Comparison of ENCODE assay signal across 11 cellular contexts in the genomic region with DNA sequence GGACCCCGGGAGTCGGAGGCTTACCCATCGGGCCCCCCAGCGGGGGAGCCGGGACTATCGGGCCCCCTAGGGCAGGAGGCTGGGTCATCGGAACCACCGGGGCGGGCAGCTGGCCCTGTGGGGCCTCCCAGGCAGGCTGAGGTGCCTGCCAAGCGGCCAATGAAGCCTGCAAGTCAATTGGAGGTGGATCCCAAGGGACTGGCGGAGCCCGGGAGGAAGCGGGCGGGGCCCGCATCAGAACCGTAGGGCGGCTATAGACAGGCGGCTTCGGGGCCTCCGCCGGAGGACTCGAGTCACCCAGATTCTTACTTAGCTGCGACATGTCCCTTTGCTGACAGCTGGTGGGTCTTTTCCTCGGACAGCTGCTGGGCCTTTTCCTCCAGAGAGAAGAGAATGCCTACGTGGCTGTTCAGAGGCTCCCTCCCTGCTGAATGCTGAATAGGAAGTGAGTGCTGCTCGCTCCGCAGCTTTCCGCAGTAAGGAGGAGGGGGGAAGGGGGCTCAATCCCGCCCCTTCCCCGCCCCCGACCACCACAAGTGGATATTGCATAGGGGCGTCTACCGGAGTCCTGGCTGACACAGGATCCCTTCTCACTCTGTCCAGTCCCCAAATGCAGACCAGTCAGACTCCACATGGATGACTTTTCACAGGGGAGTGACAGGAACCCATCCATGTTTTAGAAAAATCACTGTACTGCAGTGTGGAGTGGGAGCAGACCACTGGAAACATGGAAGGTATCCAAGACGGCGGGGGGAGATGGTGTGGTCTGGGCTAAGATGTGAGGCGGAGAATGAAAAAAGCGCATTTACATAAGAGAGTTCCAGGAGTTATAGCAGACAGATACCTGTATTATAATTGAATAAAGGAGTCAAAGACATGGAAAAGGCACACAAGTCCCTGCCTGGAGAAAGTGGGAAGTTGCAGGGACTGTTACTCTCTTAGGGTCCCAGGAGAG. TPM values are rescaled to one million over a fixed set of nuclear protein-coding genes. Genes with fewer than 3 reads are reported as not detected.
A peak's percentile ranks its signal among the peaks of the same experiment; 100 is the strongest.
DNase-seq lines count a peak whose midpoint lies in the region; ATAC-seq, FAIRE-seq and TF ChIP-seq lines count a peak whose summit lies in the region.
"Had no signal": no experiment of that assay in that cellular context is flagged by ENCODE, and none has a peak within 500 bp of the region (broad histone marks: within the 10 kb centered on the region; RNA-seq: fewer than 3 reads in every experiment).

A gene (minus strand): TSS at position 447 of the 955 bp plus-strand sequence. CDS start 125 bp downstream, at position 322.

- H3K4me3 ChIP-seq in BJ (ENCODE audit: low read depth, low read length): peak within 1 kb of the TSS; percentile 33
- peak within 1 kb of the TSS in 3 of 4 donors; percentile 10 to 39 (median 24) for H3K4me3 ChIP-seq in pancreas

- intact Hi-C loops in pancreas (cut with DNase I): loop anchor here in 2 of 3 donors (5.0 to 10.0 kb wide), 3 partner anchors 220 to 1197 kb away; no protein-coding TSS in a partner anchor
- intact Hi-C loops in activated CD4-positive, alpha-beta memory T cell treated with anti-CD3 and anti-CD28 coated beads for 36 hours (cut with micrococcal nuclease): loop anchor here (2.0 kb wide), 1 partner anchor 231 kb away; no protein-coding TSS in a partner anchor

- H3K27me3 ChIP-seq in BJ (ENCODE audit: control insufficient read depth, insufficient read depth, low read length) (peaks cover 1% of the 10 kb centered on the region; the same call in 1 of the 2 replicates), pancreas (peaks cover 0 to 11% (median 0%) of the 10 kb centered on the region in 4 donors)

- H3K4me1 Mint-ChIP-seq in glutamatergic neuron (ENCODE audit: low read depth, unreplicated experiment): peaks cover 24% of the 10 kb centered on the region
- H3K4me1 Mint-ChIP-seq in activated CD4-positive, alpha-beta memory T cell treated with anti-CD3 and anti-CD28 coated beads for 36 hours (ENCODE audit: low read depth): no peaks in the 10 kb centered on the region
- H3K4me1 Mint-ChIP-seq: activated naive CD4-positive, alpha-beta T cell treated with anti-CD3 and anti-CD28 coated beads, Interleukin-2, amount 10 ng/mL, durations not matched to agents 7 days and 5 days had no signal

- DNase-seq in BJ (ENCODE audit: low read depth) (no peak), NCI-H524 (lab: John Stamatoyannopoulos, UW) (peak; percentile 59 to 85), glutamatergic neuron (peak; percentile 82), pancreas (peak in 2 of 6 donors; percentile 59 to 71), DMS53 treated with DMSO at 0.1 percent for 48 hours (lab: John Stamatoyannopoulos, UW; ENCODE audit: unreplicated experiment) (no peak)
- no peak for DNase-seq in activated CD4-positive, alpha-beta memory T cell treated with anti-CD3 and anti-CD28 coated beads for 36 hours
- DNase-seq: activated naive CD4-positive, alpha-beta T cell treated with anti-CD3 and anti-CD28 coated beads, Interleukin-2, amount 10 ng/mL, durations not matched to agents 7 days and 5 days; NCI-H1694; T1000 had no signal

- 39 to 40% methylated on average over 37 of the region's 37 CpGs for WGBS in pancreas, 2 donors

- ATAC-seq in pancreas: peak; percentile 61 to 74 (median 65)
- no peak for ATAC-seq in GM19035 (IDR thresholded peaks at IDR 0.05; ENCODE audit: unreplicated experiment)
- ATAC-seq in GM18868 (IDR thresholded peaks at IDR 0.05; ENCODE audit: unreplicated experiment): no peak

- TF ChIP-seq CTCF in BJ (IDR thresholded peaks at IDR 0.05; ENCODE audit: insufficient read depth, low read depth, low read length): no peak
- no peak for TF ChIP-seq CTCF in glutamatergic neuron (IDR thresholded peaks at IDR 0.05; ENCODE audit: partially characterized antibody, unreplicated experiment)
- TF ChIP-seq CTCF in pancreas (IDR thresholded peaks at IDR 0.05): no peak

- peak within 1 kb of the TSS; percentile 95 for H3K27ac Mint-ChIP-seq in glutamatergic neuron (ENCODE audit: unreplicated experiment)
- H3K27ac Mint-ChIP-seq in activated CD4-positive, alpha-beta memory T cell treated with anti-CD3 and anti-CD28 coated beads for 36 hours: no peak within 1 kb of the TSS
- H3K27ac Mint-ChIP-seq: activated naive CD4-positive, alpha-beta T cell treated with anti-CD3 and anti-CD28 coated beads, Interleukin-2, amount 10 ng/mL, durations not matched to agents 7 days and 5 days had no signal

- H3K27ac ChIP-seq in pancreas: no peak within 1 kb of the TSS

- no peak for FAIRE-seq in pancreas (lab: Jason Lieb, UNC)

- POLR2A ChIA-PET in BJ (lab: Charles Lee): no interaction called here
- POLR2A ChIA-PET in activated CD4-positive, alpha-beta memory T cell treated with anti-CD3 and anti-CD28 coated beads for 36 hours (lab: Charles Lee): no interaction called here

- H3K36me3 ChIP-seq in BJ (ENCODE audit: control insufficient read depth, insufficient read depth, low read length) (no peaks in the 10 kb centered on the region), pancreas (no peaks in the 10 kb centered on the region)

- no peaks in the 10 kb centered on the region for H3K4me1 ChIP-seq in pancreas

- CTCF ChIA-PET in BJ (lab: Yijun Ruan, JAX): no interaction called here
- CTCF ChIA-PET in activated CD4-positive, alpha-beta memory T cell treated with anti-CD3 and anti-CD28 coated beads for 36 hours (lab: Charles Lee): no interaction called here

- H3K36me3 Mint-ChIP-seq in glutamatergic neuron (ENCODE audit: unreplicated experiment): no peaks in the 10 kb centered on the region
- H3K36me3 Mint-ChIP-seq in activated CD4-positive, alpha-beta memory T cell treated with anti-CD3 and anti-CD28 coated beads for 36 hours: no peaks in the 10 kb centered on the region
- H3K36me3 Mint-ChIP-seq: activated naive CD4-positive, alpha-beta T cell treated with anti-CD3 and anti-CD28 coated beads, Interleukin-2, amount 10 ng/mL, durations not matched to agents 7 days and 5 days had no signal

- H3K9me3 ChIP-seq in pancreas: no peaks in the 10 kb centered on the region

- H3K27me3 Mint-ChIP-seq in glutamatergic neuron (ENCODE audit: unreplicated experiment): peaks cover 11% of the 10 kb centered on the region
- peaks cover 9% of the 10 kb centered on the region for H3K27me3 Mint-ChIP-seq in activated CD4-positive, alpha-beta memory T cell treated with anti-CD3 and anti-CD28 coated beads for 36 hours

- H3K4me3 Mint-ChIP-seq in glutamatergic neuron (ENCODE audit: unreplicated experiment): peak within 1 kb of the TSS; percentile 94
- H3K4me3 Mint-ChIP-seq in activated CD4-positive, alpha-beta memory T cell treated with anti-CD3 and anti-CD28 coated beads for 36 hours: no peak within 1 kb of the TSS
- H3K4me3 Mint-ChIP-seq: activated naive CD4-positive, alpha-beta T cell treated with anti-CD3 and anti-CD28 coated beads, Interleukin-2, amount 10 ng/mL, durations not matched to agents 7 days and 5 days had no signal

- H3K9me3 Mint-ChIP-seq in glutamatergic neuron (ENCODE audit: unreplicated experiment): peaks cover 10% of the 10 kb centered on the region
- H3K9me3 Mint-ChIP-seq in activated CD4-positive, alpha-beta memory T cell treated with anti-CD3 and anti-CD28 coated beads for 36 hours: no peaks in the 10 kb centered on the region
- H3K9me3 Mint-ChIP-seq: activated naive CD4-positive, alpha-beta T cell treated with anti-CD3 and anti-CD28 coated beads, Interleukin-2, amount 10 ng/mL, durations not matched to agents 7 days and 5 days had no signal

RNA-seq across cellular contexts. Expression of the gene that starts here (rescaled TPM):
- polyA plus RNA-seq in BJ (2011; rRNA removed): 0.02 and 0.04 TPM in 2 replicates
- polyA minus RNA-seq in BJ (2011; rRNA and poly(A)+ RNA removed): 0.05 and 0.15 TPM in 2 replicates
- 27.1 TPM for total RNA-seq in glutamatergic neuron (ENCODE audit: unreplicated experiment)
- 1 to 10 TPM in 2 of 6 donors, under 1 TPM in 4; 0.23 to 1.4 (median 0.82) TPM for total RNA-seq in pancreas
- polyA plus RNA-seq in pancreas: 1 to 10 TPM in 1 of 2 donors, under 1 TPM in 1; 0.72 to 3.8 TPM
- not detected for total RNA-seq in activated CD4-positive, alpha-beta memory T cell treated with anti-CD3 and anti-CD28 coated beads for 36 hours

Comparison
In these comparisons a context has a peak if more than half of its experiments do, and no peak if none do; other contexts are left out.
1. RNA of the gene that starts here (total RNA-seq): 27.1 TPM in glutamatergic neuron (single experiment); 0.23 to 1.4 TPM in pancreas and not detected in activated CD4-positive, alpha-beta memory T cell treated with anti-CD3 and anti-CD28 coated beads for 36 hours; every median in the first group is over 10 times any median in the second.
2. DNase-seq: peak in NCI-H524 (2 of 2) and glutamatergic neuron (single experiment); none in BJ (single experiment), DMS53 treated with DMSO at 0.1 percent for 48 hours (single experiment) and activated CD4-positive, alpha-beta memory T cell treated with anti-CD3 and anti-CD28 coated beads for 36 hours (single experiment).
3. ATAC-seq: peak in pancreas (4 of 4); none in GM19035 (single experiment) and GM18868 (single experiment).